ENCODE assay signal across 8 cellular contexts in the genomic region with DNA sequence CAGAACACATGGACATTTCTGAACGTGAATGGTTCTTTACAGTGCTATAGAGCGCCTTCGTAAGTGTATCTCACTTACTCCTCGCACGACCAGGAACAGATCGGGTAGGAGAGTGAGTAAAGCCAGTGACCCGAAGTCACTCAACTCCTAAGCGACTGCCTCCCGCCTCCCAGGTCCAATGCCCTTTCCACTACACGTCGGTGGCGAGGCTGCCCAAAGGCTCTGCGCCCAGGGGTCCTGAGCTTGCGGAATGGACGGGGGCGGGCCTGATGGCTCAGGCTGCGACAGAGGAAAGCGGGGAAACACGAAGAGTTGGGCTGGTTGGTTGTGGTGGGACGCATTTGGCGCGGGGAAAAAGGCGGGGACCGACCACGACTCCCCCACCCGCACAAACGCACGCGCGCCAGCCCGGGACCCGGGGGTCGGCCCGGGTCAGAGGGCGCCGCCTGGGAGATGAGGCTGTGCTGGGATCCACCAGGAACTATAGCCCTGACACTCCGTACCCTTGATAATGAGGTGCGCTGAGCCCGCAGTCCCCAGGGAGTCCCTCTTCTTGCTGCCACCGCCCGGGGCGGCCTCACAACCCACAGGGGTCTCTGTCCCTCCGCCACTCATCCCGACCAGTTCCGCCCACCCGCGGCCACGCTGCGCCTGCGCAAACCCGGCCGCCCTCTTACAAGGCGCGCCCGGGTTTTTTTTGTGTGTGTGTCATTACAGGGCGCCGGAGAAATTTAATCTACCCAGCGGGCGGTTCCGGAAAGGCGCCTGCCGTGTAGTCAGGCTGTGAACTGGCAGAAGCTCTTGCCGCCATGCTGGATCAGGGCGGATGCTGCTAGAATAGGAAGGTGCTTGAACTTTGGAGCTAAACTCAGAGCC. TPM values are rescaled to one million over a fixed set of nuclear protein-coding genes. Genes with fewer than 3 reads are reported as not detected.
DNase-seq lines count a peak whose midpoint lies in the region; ATAC-seq, FAIRE-seq and TF ChIP-seq lines count a peak whose summit lies in the region.

TSS of gene BLOC1S5 (minus strand) at position 628 of the 876 bp plus-strand sequence. CDS start at position 615, 13 bp downstream.

- no peaks in the 10 kb centered on the region for H4K20me1 ChIP-seq in smooth muscle cell (ENCODE audit: low read depth)

- peaks cover 8% of the 10 kb centered on the region for H3K79me2 ChIP-seq in smooth muscle cell (ENCODE audit: low read depth)

- H2AFZ ChIP-seq in smooth muscle cell (ENCODE audit: low read depth), result peak within 1 kb of the TSS; percentile 95

- H3K4me1 ChIP-seq in smooth muscle cell (ENCODE audit: low read depth), result peaks cover 7% of the 10 kb centered on the region

- CTCF ChIA-PET in AG04449 (lab: Yijun Ruan, JAX), result interaction anchor here (0.6 to 2.3 kb wide), 5 partner anchors 21 to 341 kb away, joined by 3 to 14 read pairs (median 3); no protein-coding TSS in a partner anchor

- peak within 1 kb of the TSS; percentile 72 for H3K9ac ChIP-seq in smooth muscle cell (ENCODE audit: low read depth)

- peak; percentile 79 for DNase-seq in AG04449 (ENCODE audit: low read depth, low spot score)
- DNase-seq in NCI-H2227 treated with DMSO at 0.1 percent for 48 hours (lab: John Stamatoyannopoulos, UW), result peak; percentile 96
- peak; percentile 91 for DNase-seq in bronchial epithelial cell (ENCODE audit: low read depth)
- peak; percentile 87 for DNase-seq in iPS-NIHi7 (ENCODE audit: extremely low spot score)
- peak; percentile 89 for DNase-seq in smooth muscle cell (lab: John Stamatoyannopoulos, UW; ENCODE audit: unreplicated experiment)

- FAIRE-seq in bronchial epithelial cell (lab: Jason Lieb, UNC), result no peak

- peak within 1 kb of the TSS; percentile 87 for H3K4me2 ChIP-seq in smooth muscle cell

- H3K36me3 ChIP-seq in bronchial epithelial cell (ENCODE audit: control insufficient read depth, insufficient read depth, low read length) (no peaks in the 10 kb centered on the region), smooth muscle cell (ENCODE audit: low read depth) (peaks cover 7% of the 10 kb centered on the region)

- ATAC-seq in GM18907 (IDR thresholded peaks at IDR 0.05; ENCODE audit: unreplicated experiment) (peak; percentile 95), HG03159 (IDR thresholded peaks at IDR 0.05; ENCODE audit: unreplicated experiment) (peak; percentile 92)

- H3K4me3 ChIP-seq in AG04449 (ENCODE audit: low read depth, low read length) (peak within 1 kb of the TSS; percentile 93), WI38 (ENCODE audit: low read depth, low read length) (peak within 1 kb of the TSS; percentile 82), bronchial epithelial cell (ENCODE audit: low read depth, low read length) (peak within 1 kb of the TSS; percentile 77), smooth muscle cell (peak within 1 kb of the TSS; percentile 75)

- no peaks in the 10 kb centered on the region for H3F3A ChIP-seq in smooth muscle cell (ENCODE audit: low read depth)

- peak; percentile 8 for TF ChIP-seq CTCF in AG04449 (IDR thresholded peaks at IDR 0.05; ENCODE audit: insufficient read depth, low read length, missing control alignments)
- no peak for TF ChIP-seq CTCF in WI38 (IDR thresholded peaks at IDR 0.05; ENCODE audit: low read depth, low read length)
- TF ChIP-seq CTCF in bronchial epithelial cell (IDR thresholded peaks at IDR 0.05; ENCODE audit: insufficient read depth, low read length, severe bottlenecking), result no peak
- TF ChIP-seq CTCF in smooth muscle cell (IDR thresholded peaks at IDR 0.05; ENCODE audit: borderline replicate concordance, insufficient read depth, poor library complexity, severe bottlenecking), result no peak

- 1% methylated on average over 64 of the region's 64 CpGs for WGBS in smooth muscle cell (ENCODE audit: low lambda C conversion rate)

- H3K9me3 ChIP-seq in smooth muscle cell (replicated peaks; ENCODE audit: low read depth), result no peaks in the 10 kb centered on the region

- H3K27me3 ChIP-seq in bronchial epithelial cell (ENCODE audit: control insufficient read depth, insufficient read depth, low read length) (no peaks in the 10 kb centered on the region), smooth muscle cell (ENCODE audit: low read depth) (no peaks in the 10 kb centered on the region)

- POLR2A ChIA-PET in AG04449 (lab: Yijun Ruan, JAX), result interaction anchor here (0.9 to 1.4 kb wide), 2 partner anchors 16 to 333 kb away, joined by 3 read pairs; no protein-coding TSS in a partner anchor

- H3K27ac ChIP-seq in smooth muscle cell (ENCODE audit: low read depth), result peak within 1 kb of the TSS; percentile 76

RNA-seq across cellular contexts. Expression of gene BLOC1S5, which starts in this region (rescaled TPM):
- total RNA-seq in bronchial epithelial cell (9.7 and 15.7 TPM in 2 replicates), smooth muscle cell (10.7 and 14.6 TPM in 2 replicates)
- polyA plus RNA-seq in smooth muscle cell, result 9.2 and 13.7 TPM in 2 replicates

Comparison
In these comparisons a context has a peak if more than half of its experiments do, and no peak if none do; other contexts are left out.
1. Peak in every context shown above with its lines: DNase-seq, ATAC-seq, H3K4me3 ChIP-seq and H3K27ac ChIP-seq.